Comparison of ENCODE assay signal across 25 cellular contexts in genomic region chr10:58771850-58772249, GRCh38.
"Had no signal": no experiment of that assay in that cellular context is flagged by ENCODE, and none has a peak within 500 bp of the region (broad histone marks: within the 10 kb centered on the region; RNA-seq: fewer than 3 reads in every experiment).

No MANE protein-coding gene starts in this region.

- H3K27me3 ChIP-seq: dorsolateral prefrontal cortex, heart right ventricle, neural progenitor cell, sigmoid colon, tibial nerve, upper lobe of right lung, uterus had no signal

- DNase-seq: cerebellar nuclear complex; dorsolateral prefrontal cortex; effector CD4-positive, alpha-beta T cell; foreskin fibroblast; glutamatergic neuron; heart right ventricle; hippocampal formation; left colon; left ventricle myocardium superior; lower lobe of right lung; naive B cell; right cardiac atrium; sigmoid colon; small intestine; stimulated activated CD4-positive, alpha-beta T cell treated with anti-CD3 and anti-CD28 coated beads, Interleukin-15, amount 100 ng/mL, for 24 hours; stimulated activated CD4-positive, alpha-beta T cell treated with anti-CD3 and anti-CD28 coated beads, Interleukin-2, amount 100 ng/mL, for 48 hours; stimulated activated naive B cell treated with anti-CD40 and anti-IgM and Interleukin-4, amounts not matched to agents 10 μg/mL and 1 μg/mL and 100 μg/mL, for 72 hours; upper lobe of right lung; uterus had no signal

- H3K9me3 ChIP-seq: lower lobe of right lung, prostate gland, upper lobe of right lung had no signal

- ATAC-seq: heart right ventricle; left colon; left ventricle myocardium superior; lower lobe of right lung; natural killer cell treated with Interleukin-12 subunit alpha and Interleukin-12 subunit beta and Interleukin-15 and Interleukin-18, amount 100 ng/mL, for 72 hours; right cardiac atrium; stimulated activated naive B cell treated with anti-CD40 and anti-IgM and Interleukin-4, amounts not matched to agents 10 μg/mL and 1 μg/mL and 100 μg/mL, for 72 hours; upper lobe of right lung had no signal

- H3K27ac ChIP-seq: dorsolateral prefrontal cortex, lower lobe of right lung, neural progenitor cell, prostate gland, thoracic aorta, upper lobe of right lung, uterus had no signal

- H2AFZ ChIP-seq: neural progenitor cell had no signal

- H3K36me3 Mint-ChIP-seq: naive B cell; neural progenitor cell; stimulated activated naive B cell treated with anti-CD40 and anti-IgM and Interleukin-4, amounts not matched to agents 10 μg/mL and 1 μg/mL and 100 μg/mL, for 72 hours had no signal

- H3K9ac ChIP-seq: neural progenitor cell had no signal

- H3K4me3 ChIP-seq: dorsolateral prefrontal cortex, heart right ventricle, lower lobe of right lung, neural progenitor cell, prostate gland, sigmoid colon, thoracic aorta, tibial nerve, upper lobe of right lung, uterus had no signal

- H3K4me1 Mint-ChIP-seq: naive B cell; neural progenitor cell; stimulated activated naive B cell treated with anti-CD40 and anti-IgM and Interleukin-4, amounts not matched to agents 10 μg/mL and 1 μg/mL and 100 μg/mL, for 72 hours had no signal

- H3K27ac Mint-ChIP-seq: natural killer cell treated with Interleukin-12 subunit alpha and Interleukin-12 subunit beta and Interleukin-15 and Interleukin-18, amount 100 ng/mL, for 72 hours; neural progenitor cell; stimulated activated naive B cell treated with anti-CD40 and anti-IgM and Interleukin-4, amounts not matched to agents 10 μg/mL and 1 μg/mL and 100 μg/mL, for 72 hours; stimulated activated naive CD8-positive, alpha-beta T cell treated with anti-CD3 and anti-CD28 coated beads, Interleukin-15, Interleukin-2, amounts not matched to agents 100 ng/mL and 50 ng/mL, for 24 hours had no signal

- H3K4me3 Mint-ChIP-seq: naive B cell; natural killer cell treated with Interleukin-12 subunit alpha and Interleukin-12 subunit beta and Interleukin-15 and Interleukin-18, amount 100 ng/mL, for 72 hours; neural progenitor cell; stimulated activated naive B cell treated with anti-CD40 and anti-IgM and Interleukin-4, amounts not matched to agents 10 μg/mL and 1 μg/mL and 100 μg/mL, for 72 hours; stimulated activated naive CD8-positive, alpha-beta T cell treated with anti-CD3 and anti-CD28 coated beads, Interleukin-15, Interleukin-2, amounts not matched to agents 100 ng/mL and 50 ng/mL, for 24 hours had no signal

- H3K27me3 Mint-ChIP-seq: naive B cell; stimulated activated naive B cell treated with anti-CD40 and anti-IgM and Interleukin-4, amounts not matched to agents 10 μg/mL and 1 μg/mL and 100 μg/mL, for 72 hours; stimulated activated naive CD8-positive, alpha-beta T cell treated with anti-CD3 and anti-CD28 coated beads, Interleukin-15, Interleukin-2, amounts not matched to agents 100 ng/mL and 50 ng/mL, for 24 hours had no signal

- H3K4me1 ChIP-seq: lower lobe of right lung, neural progenitor cell, prostate gland, uterus had no signal

- H3K4me2 ChIP-seq: neural progenitor cell had no signal

- H3K36me3 ChIP-seq: heart right ventricle, lower lobe of right lung, prostate gland, sigmoid colon, thoracic aorta, upper lobe of right lung, uterus had no signal
